ENCODE assay signal across 7 cellular contexts in genomic region chr6:159232751-159233150, GRCh38.
"Had no signal": no experiment of that assay in that cellular context is flagged by ENCODE, and none has a peak within 500 bp of the region (broad histone marks: within the 10 kb centered on the region; RNA-seq: fewer than 3 reads in every experiment).

No MANE protein-coding gene starts in this region.

- DNase-seq: GM23248, HFFc6, KBM-7 had no signal

- ATAC-seq: HCT116 had no signal

- H3K9me3 Mint-ChIP-seq: HFFc6, IgD-negative memory B cell had no signal

- H3K27ac Mint-ChIP-seq: HFFc6, IgD-negative memory B cell had no signal

- H3K4me1 ChIP-seq: HAP-1 had no signal

- H3K4me3 Mint-ChIP-seq: HFFc6 had no signal

- H3K36me3 ChIP-seq: HAP-1 had no signal

- H3K27ac ChIP-seq: GM23248, HL-60 had no signal

- H3K9me3 ChIP-seq: HAP-1 had no signal

- H3K4me3 ChIP-seq: GM23248, HAP-1 had no signal

- H3K9ac ChIP-seq: GM23248 had no signal

- H2AFZ ChIP-seq: GM23248 had no signal
